ENCODE assay signal across 14 cellular contexts in the genomic region with DNA sequence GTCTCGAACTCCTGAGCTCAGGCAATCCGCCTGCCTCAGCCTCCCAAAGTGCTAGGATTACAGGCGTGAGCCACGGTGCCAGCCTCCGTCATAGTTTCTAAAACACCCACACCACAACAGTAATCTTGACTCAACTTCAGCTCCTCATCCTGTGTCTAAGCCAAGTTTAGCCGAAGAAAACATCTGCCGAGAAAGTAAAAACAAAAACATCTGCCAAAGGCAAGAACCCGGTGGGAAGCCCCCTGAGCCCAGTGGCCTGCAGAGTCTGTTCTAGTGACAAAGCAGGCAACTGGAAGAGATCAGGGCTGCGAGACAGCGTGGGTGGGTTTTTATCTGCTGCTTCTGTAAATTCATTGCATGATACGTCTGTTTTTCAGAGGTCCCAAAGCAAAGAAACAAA. TPM values are rescaled to one million over a fixed set of nuclear protein-coding genes. Genes with fewer than 3 reads are reported as not detected.
DNase-seq lines count a peak whose midpoint lies in the region; ATAC-seq and TF ChIP-seq lines count a peak whose summit lies in the region.
"Had no signal": no experiment of that assay in that cellular context is flagged by ENCODE, and none has a peak within 500 bp of the region (broad histone marks: within the 10 kb centered on the region; RNA-seq: fewer than 3 reads in every experiment).

No MANE protein-coding gene starts in this region.

- H3K9me3 ChIP-seq in AG04450 (ENCODE audit: control insufficient read depth, insufficient read depth, low read length) (no peaks in the 10 kb centered on the region), osteoblast (ENCODE audit: low read depth, low read length) (no peaks in the 10 kb centered on the region)
- H3K9me3 ChIP-seq: neutrophil had no signal

- CTCF ChIA-PET in AG04450 (lab: Charles Lee), result no interaction called here

- no peak for TF ChIP-seq CTCF in AG04450 (IDR thresholded peaks at IDR 0.05; ENCODE audit: low read depth, low read length)
- TF ChIP-seq CTCF in HFFc6 (IDR thresholded peaks at IDR 0.05), result no peak
- no peak for TF ChIP-seq CTCF in osteoblast (IDR thresholded peaks at IDR 0.05; ENCODE audit: extremely low read depth, low read depth, low read length)

- H3K27ac ChIP-seq in AG04450 (ENCODE audit: low read depth, low read length) (peak overlapping the region; percentile 57), osteoblast (ENCODE audit: low read depth, low read length) (peak overlapping the region; percentile 42)
- H3K27ac ChIP-seq: KMS-11, neutrophil had no signal

- ATAC-seq in GM21723 (IDR thresholded peaks at IDR 0.05; ENCODE audit: unreplicated experiment), result no peak

- H3K4me3 ChIP-seq in AG04450 (ENCODE audit: low read depth, low read length) (no peak overlapping the region), osteoblast (ENCODE audit: insufficient read depth, low read length) (no peak overlapping the region)

- DNase-seq in AG04450 (ENCODE audit: low read depth, low spot score) (peak; percentile 68), HFFc6 (no peak), fibroblast of peridontal ligament (ENCODE audit: extremely low read depth) (peak; percentile 84), osteoblast (ENCODE audit: insufficient read length, low spot score, missing footprints) (peak; percentile 83), NCI-H2171 treated with DMSO at 0.1 percent for 48 hours (lab: John Stamatoyannopoulos, UW) (no peak), midbrain (lab: John Stamatoyannopoulos, UW) (no peak), ecto neural progenitor cell (ENCODE audit: low spot score) (no peak)
- DNase-seq: amygdala; CD8-positive, alpha-beta memory T cell; NCI-H2029 treated with DMSO at 0.1 percent for 48 hours; substantia nigra had no signal

- H3K4me3 Mint-ChIP-seq in HFFc6, result peak overlapping the region; percentile 59; the same call in 1 of the 2 replicates
- H3K4me3 Mint-ChIP-seq: CD8-positive, alpha-beta memory T cell had no signal

- H3K27ac Mint-ChIP-seq in HFFc6, result peak overlapping the region; percentile 63

- H3K27me3 ChIP-seq in AG04450 (ENCODE audit: control insufficient read depth, insufficient read depth, low read length) (no peaks in the 10 kb centered on the region), osteoblast (ENCODE audit: insufficient read depth, low read length) (no peaks in the 10 kb centered on the region)
- H3K27me3 ChIP-seq: neutrophil had no signal

- POLR2A ChIA-PET in AG04450 (lab: Yijun Ruan, JAX), result no interaction called here

- no peaks in the 10 kb centered on the region for H3K36me3 Mint-ChIP-seq in HFFc6 (ENCODE audit: low read depth)

- H3K9me3 Mint-ChIP-seq in HFFc6, result no peaks in the 10 kb centered on the region
- H3K9me3 Mint-ChIP-seq: CD8-positive, alpha-beta memory T cell had no signal

- peaks cover 9% of the 10 kb centered on the region for H3K4me1 ChIP-seq in osteoblast (ENCODE audit: insufficient read depth, low read length)

- peaks cover 18% of the 10 kb centered on the region for H3K4me1 Mint-ChIP-seq in HFFc6 (ENCODE audit: low read depth)

- peaks cover 3% of the 10 kb centered on the region; the same call in 1 of the 2 replicates for H3K27me3 Mint-ChIP-seq in HFFc6 (ENCODE audit: insufficient read depth)
- H3K27me3 Mint-ChIP-seq: CD8-positive, alpha-beta memory T cell had no signal

- H3K36me3 ChIP-seq in osteoblast (ENCODE audit: insufficient read depth, low read length), result no peaks in the 10 kb centered on the region
- H3K36me3 ChIP-seq: neutrophil had no signal

- no peaks in the 10 kb centered on the region for H4K20me1 ChIP-seq in osteoblast (ENCODE audit: insufficient read depth, low read length)

- H3K4me2 ChIP-seq in osteoblast (ENCODE audit: insufficient read depth, low read length), result peak overlapping the region; percentile 35
- H3K4me2 ChIP-seq: KMS-11 had no signal

- no peak overlapping the region for H2AFZ ChIP-seq in osteoblast (ENCODE audit: low read length)

- no peaks in the 10 kb centered on the region for H3K79me2 ChIP-seq in osteoblast (ENCODE audit: insufficient read depth, low read length)

RNA-seq across cellular contexts. Expression of a gene that starts 26.6 kb away (rescaled TPM):
- polyA plus RNA-seq in AG04450 (2011; rRNA removed), result 355 and 369 TPM in 2 replicates
- polyA minus RNA-seq in AG04450 (2011; rRNA and poly(A)+ RNA removed), result 145 and 147 TPM in 2 replicates
- 100 to 1,000 TPM; 526 to 610 (median 584) TPM for total RNA-seq in HFFc6 (2021; fragmentation: NEBNext Ultra II Directional; extraction: Animal tissue kit (Norgen Biotek cat#: 25700))
- total RNA-seq in osteoblast, result 331 and 455 TPM in 2 replicates

Comparison
In these comparisons a context has a peak if more than half of its experiments do, and no peak if none do; other contexts are left out.
1. DNase-seq: peak in AG04450 (single experiment), fibroblast of peridontal ligament (single experiment) and osteoblast (single experiment); none in HFFc6 (single experiment), NCI-H2171 treated with DMSO at 0.1 percent for 48 hours (single experiment), midbrain (single experiment) and ecto neural progenitor cell (single experiment).